16 cellular contexts compared by ENCODE assay signal in the genomic region with DNA sequence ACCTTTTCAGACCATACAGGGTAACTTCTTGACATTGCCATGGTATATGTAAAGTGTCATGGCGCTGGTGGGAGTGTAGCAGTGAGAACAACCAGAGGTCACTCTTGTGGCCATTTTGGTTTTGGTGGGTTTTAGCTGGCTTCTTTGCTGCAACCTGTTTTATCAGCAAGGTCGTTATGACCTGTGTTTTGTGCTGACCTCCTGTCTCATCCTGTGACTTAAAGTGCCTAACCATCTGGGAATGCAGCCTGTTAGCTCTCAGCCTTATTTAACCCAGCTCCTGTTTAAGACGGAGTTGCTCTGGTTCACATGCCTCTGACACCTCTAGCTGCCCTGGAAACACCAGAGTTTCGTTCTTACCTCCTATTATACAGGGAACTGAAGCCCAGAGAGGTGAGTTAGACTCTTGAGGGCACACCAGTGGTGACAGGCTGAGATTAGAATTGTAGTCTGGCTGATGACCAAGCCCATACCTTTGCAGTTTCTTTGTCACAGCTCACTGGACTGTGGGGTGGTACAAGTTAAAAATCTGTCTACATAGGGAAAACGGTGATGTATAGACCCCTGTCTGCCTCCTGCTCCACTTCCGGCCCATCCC. TPM values are rescaled to one million over a fixed set of nuclear protein-coding genes. Genes with fewer than 3 reads are reported as not detected.
A peak's percentile ranks its signal among the peaks of the same experiment; 100 is the strongest.
DNase-seq lines count a peak whose midpoint lies in the region; ATAC-seq and TF ChIP-seq lines count a peak whose summit lies in the region.
"Had no signal": no experiment of that assay in that cellular context is flagged by ENCODE, and none has a peak within 500 bp of the region (broad histone marks: within the 10 kb centered on the region; RNA-seq: fewer than 3 reads in every experiment).

No MANE protein-coding gene starts in this region.

- H3K27ac Mint-ChIP-seq in endodermal cell: peak overlapping the region; percentile 23

- WGBS in endodermal cell (ENCODE audit: insufficient coverage in 1 of 2, insufficient read length in 1 of 2), 2 experiments: 77 to 88% methylated on average over 3 to 6 of the region's 6 CpGs

- peak; percentile 37 for DNase-seq in GM13977 (ENCODE audit: low spot score)
- no peak for DNase-seq in endodermal cell
- DNase-seq in SW480 (ENCODE audit: low spot score): no peak
- DNase-seq in GM19240 (ENCODE audit: insufficient read length, low spot score): no peak
- DNase-seq in NCI-H748 (lab: John Stamatoyannopoulos, UW; ENCODE audit: unreplicated experiment): no peak
- DNase-seq in stimulated activated CD4-positive, alpha-beta T cell treated with anti-CD3 and anti-CD28 coated beads, Interleukin-15, amount 100 ng/mL, for 24 hours: no peak
- DNase-seq: activated CD8-positive, alpha-beta memory T cell treated with anti-CD3 and anti-CD28 coated beads, Interleukin-2, amount 50 U/mL, for 48 hours; Calu3; mammary epithelial cell; NCI-H187 treated with DMSO at 0.1 percent for 48 hours; PC-3; stimulated activated CD4-positive, alpha-beta T cell treated with anti-CD3 and anti-CD28 coated beads, Interleukin-2, amount 100 ng/mL, for 48 hours; substantia nigra had no signal

- no peaks in the 10 kb centered on the region for H3K27me3 ChIP-seq in endodermal cell (ENCODE audit: control insufficient read depth, insufficient read depth, low read length, poor library complexity, severe bottlenecking)

- H3K9me3 Mint-ChIP-seq in endodermal cell: no peaks in the 10 kb centered on the region

- TF ChIP-seq CTCF in GM13977 (IDR thresholded peaks at IDR 0.05; ENCODE audit: extremely low read depth, insufficient read depth, missing control alignments): no peak
- TF ChIP-seq CTCF in endodermal cell (conservative IDR thresholded peaks at IDR 0.05): no peak

- no peaks in the 10 kb centered on the region for H3K27me3 Mint-ChIP-seq in endodermal cell (ENCODE audit: insufficient read depth)

- no peak overlapping the region for H3K9ac ChIP-seq in endodermal cell (ENCODE audit: extremely low read depth, low read length, poor library complexity, severe bottlenecking)

- peaks cover 12% of the 10 kb centered on the region for H3K4me1 ChIP-seq in endodermal cell (ENCODE audit: control insufficient read depth, insufficient read depth, low read length)

- H3K4me3 ChIP-seq in endodermal cell (ENCODE audit: low read length): no peak overlapping the region

- no peak overlapping the region for H3K27ac ChIP-seq in endodermal cell (ENCODE audit: low read depth, low read length)
- H3K27ac ChIP-seq: epithelial cell of prostate had no signal

- H3K4me1 Mint-ChIP-seq in endodermal cell: peaks cover 26% of the 10 kb centered on the region

- ATAC-seq in GM19043 (IDR thresholded peaks at IDR 0.05; ENCODE audit: low read depth, unreplicated experiment) (peak; percentile 36), HG03175 (IDR thresholded peaks at IDR 0.05; ENCODE audit: unreplicated experiment) (peak; percentile 37)
- ATAC-seq: PC-3 had no signal

- H3K36me3 ChIP-seq in endodermal cell (ENCODE audit: control insufficient read depth, insufficient read depth, low read length): no peaks in the 10 kb centered on the region

- in situ Hi-C loops in GM13977 (cut with MboI; ENCODE audit: low pct_unique_long_range_greater_than_20kb, low sequenced_read_pairs, unreplicated experiment): no loop called here

- no peaks in the 10 kb centered on the region for H3K9me3 ChIP-seq in endodermal cell (ENCODE audit: control insufficient read depth, low read length)

- no peak overlapping the region for H3K4me3 Mint-ChIP-seq in endodermal cell

- H3K36me3 Mint-ChIP-seq in endodermal cell (ENCODE audit: low read depth): no peaks in the 10 kb centered on the region

RNA-seq across cellular contexts. Expression of gene KSR1, which starts 20.9 kb away (rescaled TPM):
- 10 to 100 TPM; 33.7 to 46.3 TPM for total RNA-seq in endodermal cell
- 18.3 TPM for polyA plus RNA-seq in endodermal cell (2013, experiment 1 of 2)
- polyA plus RNA-seq in endodermal cell (2013, experiment 2 of 2): 18.3 TPM
